22 cellular contexts compared by ENCODE assay signal in the genomic region with DNA sequence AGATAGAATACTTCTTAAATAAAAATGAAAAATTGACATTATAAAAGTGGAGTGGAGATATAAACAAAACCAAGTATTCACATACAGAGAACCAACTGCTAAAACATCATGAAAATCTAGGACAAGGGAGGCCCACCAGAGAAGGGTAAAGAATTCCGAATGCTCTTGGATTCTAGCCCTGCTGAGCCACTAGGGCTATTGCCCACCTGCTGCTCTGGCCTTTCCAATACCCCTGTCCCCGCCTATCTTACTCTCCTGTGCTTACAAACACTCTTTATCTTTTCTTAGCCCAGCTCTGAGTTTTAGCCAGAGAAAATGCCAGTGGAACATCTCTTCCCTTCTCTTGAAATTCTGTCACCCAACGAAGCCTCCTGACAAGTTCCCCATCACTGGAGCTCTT.
"Had no signal": no experiment of that assay in that cellular context is flagged by ENCODE, and none has a peak within 500 bp of the region (broad histone marks: within the 10 kb centered on the region; RNA-seq: fewer than 3 reads in every experiment).

No MANE protein-coding gene starts in this region.

- H2AFZ ChIP-seq: hepatocyte had no signal

- FAIRE-seq: frontal cortex, kidney had no signal

- ATAC-seq: effector memory CD8-positive, alpha-beta T cell; left lung; naive thymus-derived CD8-positive, alpha-beta T cell; psoas muscle; right cardiac atrium had no signal

- H3K4me1 ChIP-seq: psoas muscle, thyroid gland, vagina had no signal

- H3K4me2 ChIP-seq: hepatocyte had no signal

- H3K4me3 ChIP-seq: hepatocyte, left lung, ovary, psoas muscle, sigmoid colon, stomach, thyroid gland, vagina had no signal

- DNase-seq: cortex of kidney; effector memory CD8-positive, alpha-beta T cell; head of caudate nucleus; kidney; left lung; naive thymus-derived CD8-positive, alpha-beta T cell; nephron progenitor cell; occipital lobe; ovary; posterior cingulate gyrus; psoas muscle; right cardiac atrium; sigmoid colon; stimulated activated CD4-positive, alpha-beta T cell treated with anti-CD3 and anti-CD28 coated beads, Interleukin-2, amount 100 ng/mL, for 24 hours; stimulated activated CD4-positive, alpha-beta T cell treated with anti-CD3 and anti-CD28 coated beads, Interleukin-4, amount 100 ng/mL, for 24 hours; stimulated activated naive CD4-positive, alpha-beta T cell treated with Interleukin-2 at 50 U/mL for 16 hours; stomach; thyroid gland; trophoblast cell had no signal

- H3K27me3 ChIP-seq: hepatocyte, left lung, ovary, sigmoid colon, stomach, thyroid gland, vagina had no signal

- H3K27ac ChIP-seq: hepatocyte, left lung, ovary, psoas muscle, sigmoid colon, stomach, thyroid gland, vagina had no signal

- H3K36me3 ChIP-seq: left lung, ovary, sigmoid colon, stomach, thyroid gland, vagina had no signal

- H3K79me2 ChIP-seq: hepatocyte had no signal

- H3K9me3 ChIP-seq: left lung, ovary, psoas muscle, sigmoid colon, stomach, thyroid gland, vagina had no signal
